Comparison of ENCODE assay signal across 2 cellular contexts in the genomic region with DNA sequence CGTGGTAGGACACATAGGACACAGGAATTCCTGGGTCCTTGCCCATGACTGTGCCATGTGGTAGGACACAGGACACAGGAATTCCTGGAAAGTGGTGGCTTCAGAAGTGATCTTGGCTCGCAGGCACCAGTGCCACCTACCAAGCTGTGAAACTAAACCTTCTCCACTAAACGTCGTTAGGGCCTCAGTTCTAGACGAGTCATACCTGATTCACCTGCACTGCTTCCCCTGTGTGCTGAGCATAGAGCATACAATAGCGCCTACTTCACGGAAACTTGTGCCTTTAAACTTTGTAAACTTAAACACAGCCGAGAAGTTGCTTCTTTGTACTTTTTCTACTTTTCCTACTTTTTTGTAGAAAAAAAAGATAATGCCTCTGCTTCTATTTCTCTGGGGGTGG.
TF ChIP-seq lines count a peak whose summit lies in the region.

No MANE protein-coding gene starts in this region.

TF ChIP-seq in HCT116, 20 proteins besides CTCF, POLR2A, EP300 and RAD21:
- TF ChIP-seq SRF (IDR thresholded peaks at IDR 0.05; ENCODE audit: low read depth) (no peak), SP1 (IDR thresholded peaks at IDR 0.05; ENCODE audit: low read depth) (no peak), EZH2 (IDR thresholded peaks at IDR 0.05) (no peak), ZFX (IDR thresholded peaks at IDR 0.05) (no peak), TCF7L2 (IDR thresholded peaks at IDR 0.05; ENCODE audit: borderline replicate concordance, extremely low read depth, insufficient read depth, insufficient read length) (no peak), CEBPB (IDR thresholded peaks at IDR 0.05; ENCODE audit: low read depth) (no peak), ZNF274 (IDR thresholded peaks at IDR 0.05; ENCODE audit: low read depth, low read length) (no peak), CBX3 (IDR thresholded peaks at IDR 0.05; ENCODE audit: low read depth) (no peak), YY1 (IDR thresholded peaks at IDR 0.05; ENCODE audit: extremely low read depth, insufficient replicate concordance, low read depth, low read length) (no peak), SIN3A (IDR thresholded peaks at IDR 0.05; ENCODE audit: low read depth) (no peak), POLR2AphosphoS5 (IDR thresholded peaks at IDR 0.05; ENCODE audit: low read depth, low read length) (no peak), MAX (IDR thresholded peaks at IDR 0.05) (no peak), EZH2phosphoT487 (IDR thresholded peaks at IDR 0.05; ENCODE audit: borderline replicate concordance) (no peak), FOSL1 (IDR thresholded peaks at IDR 0.05; ENCODE audit: low read depth) (no peak)
- TF ChIP-seq, protein P1, sequence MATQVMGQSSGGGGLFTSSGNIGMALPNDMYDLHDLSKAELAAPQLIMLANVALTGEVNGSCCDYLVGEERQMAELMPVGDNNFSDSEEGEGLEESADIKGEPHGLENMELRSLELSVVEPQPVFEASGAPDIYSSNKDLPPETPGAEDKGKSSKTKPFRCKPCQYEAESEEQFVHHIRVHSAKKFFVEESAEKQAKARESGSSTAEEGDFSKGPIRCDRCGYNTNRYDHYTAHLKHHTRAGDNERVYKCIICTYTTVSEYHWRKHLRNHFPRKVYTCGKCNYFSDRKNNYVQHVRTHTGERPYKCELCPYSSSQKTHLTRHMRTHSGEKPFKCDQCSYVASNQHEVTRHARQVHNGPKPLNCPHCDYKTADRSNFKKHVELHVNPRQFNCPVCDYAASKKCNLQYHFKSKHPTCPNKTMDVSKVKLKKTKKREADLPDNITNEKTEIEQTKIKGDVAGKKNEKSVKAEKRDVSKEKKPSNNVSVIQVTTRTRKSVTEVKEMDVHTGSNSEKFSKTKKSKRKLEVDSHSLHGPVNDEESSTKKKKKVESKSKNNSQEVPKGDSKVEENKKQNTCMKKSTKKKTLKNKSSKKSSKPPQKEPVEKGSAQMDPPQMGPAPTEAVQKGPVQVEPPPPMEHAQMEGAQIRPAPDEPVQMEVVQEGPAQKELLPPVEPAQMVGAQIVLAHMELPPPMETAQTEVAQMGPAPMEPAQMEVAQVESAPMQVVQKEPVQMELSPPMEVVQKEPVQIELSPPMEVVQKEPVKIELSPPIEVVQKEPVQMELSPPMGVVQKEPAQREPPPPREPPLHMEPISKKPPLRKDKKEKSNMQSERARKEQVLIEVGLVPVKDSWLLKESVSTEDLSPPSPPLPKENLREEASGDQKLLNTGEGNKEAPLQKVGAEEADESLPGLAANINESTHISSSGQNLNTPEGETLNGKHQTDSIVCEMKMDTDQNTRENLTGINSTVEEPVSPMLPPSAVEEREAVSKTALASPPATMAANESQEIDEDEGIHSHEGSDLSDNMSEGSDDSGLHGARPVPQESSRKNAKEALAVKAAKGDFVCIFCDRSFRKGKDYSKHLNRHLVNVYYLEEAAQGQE (IDR thresholded peaks at IDR 0.05; ENCODE audit: low read depth): no peak

TF ChIP-seq in K562, 482 proteins besides CTCF, POLR2A, EP300 and RAD21:
- TF ChIP-seq MECOM (CRISPR knock-in tag; IDR thresholded peaks at IDR 0.05) (no peak), HES1 (IDR thresholded peaks at IDR 0.05; ENCODE audit: low read depth) (no peak), TAF15 (IDR thresholded peaks at IDR 0.05; ENCODE audit: low read depth, low read length) (no peak), MNT (conservative IDR thresholded peaks at IDR 0.05) (no peak), ZNF165 (CRISPR knock-in tag; IDR thresholded peaks at IDR 0.05; ENCODE audit: borderline replicate concordance) (no peak)
TF ChIP-seq in K562: peak in this region for 0.
